1 cellular context compared by ENCODE assay signal in genomic region chr19:39924389-39924788, GRCh38.
TF ChIP-seq lines count a peak whose summit lies in the region.

No MANE protein-coding gene starts in this region.

TF ChIP-seq in H1, 55 proteins besides CTCF, POLR2A, EP300 and RAD21:
- TF ChIP-seq SP1 (IDR thresholded peaks at IDR 0.05; ENCODE audit: low read depth, low read length) (no peak), PHF8 (conservative IDR thresholded peaks at IDR 0.05; ENCODE audit: low read depth, low read length) (no peak), TAF1 (IDR thresholded peaks at IDR 0.05; ENCODE audit: low read depth, low read length) (no peak), SP2 (IDR thresholded peaks at IDR 0.05; ENCODE audit: low read length) (no peak), ATF2 (IDR thresholded peaks at IDR 0.05; ENCODE audit: low read length) (no peak), BRCA1 (IDR thresholded peaks at IDR 0.05; ENCODE audit: low read depth, low read length) (no peak), MAX (IDR thresholded peaks at IDR 0.05) (no peak), CBX5 (IDR thresholded peaks at IDR 0.05; ENCODE audit: low read depth, low read length) (no peak), CTBP2 (IDR thresholded peaks at IDR 0.05; ENCODE audit: borderline replicate concordance, insufficient read depth, insufficient read length, low read length) (no peak)
